In the genomic region with DNA sequence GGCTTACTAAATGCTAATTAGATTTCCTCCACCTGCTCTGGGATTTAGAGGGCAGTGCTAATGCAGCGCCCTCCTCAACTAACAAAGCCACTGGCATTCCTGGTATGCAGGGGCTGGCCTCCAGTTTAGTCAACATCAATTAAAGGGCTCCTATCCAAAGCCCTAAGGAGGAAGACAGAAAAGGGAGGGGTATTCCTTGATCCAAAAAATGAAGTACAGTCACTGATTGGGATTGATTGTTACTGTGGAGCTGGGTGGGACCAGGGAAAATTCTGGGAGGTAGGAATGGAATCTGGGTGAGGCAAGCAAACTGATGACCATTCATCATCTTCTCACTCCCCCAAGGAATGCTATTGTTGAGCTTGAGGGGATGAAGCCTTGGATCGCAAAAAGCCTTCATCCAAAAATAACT, we compare ENCODE assay signal across 12 cellular contexts. TPM values are rescaled to one million over a fixed set of nuclear protein-coding genes. Genes with fewer than 3 reads are reported as not detected.
A peak's percentile ranks its signal among the peaks of the same experiment; 100 is the strongest.
DNase-seq lines count a peak whose midpoint lies in the region; ATAC-seq and TF ChIP-seq lines count a peak whose summit lies in the region.
"Had no signal": no experiment of that assay in that cellular context is flagged by ENCODE, and none has a peak within 500 bp of the region (broad histone marks: within the 10 kb centered on the region; RNA-seq: fewer than 3 reads in every experiment).

No MANE protein-coding gene starts in this region.

- peaks cover 41% of the 10 kb centered on the region for H3K4me1 Mint-ChIP-seq in nephron
- H3K4me1 Mint-ChIP-seq in osteocyte (ENCODE audit: unreplicated experiment) = peaks cover 11% of the 10 kb centered on the region

- peak overlapping the region; percentile 65 for H3K27ac ChIP-seq in ectodermal cell (ENCODE audit: insufficient read depth, low read depth, low read length, poor library complexity, severe bottlenecking)
- H3K27ac ChIP-seq: tibial artery had no signal

- H3K27me3 Mint-ChIP-seq in nephron (ENCODE audit: low read depth) = no peaks in the 10 kb centered on the region
- no peaks in the 10 kb centered on the region for H3K27me3 Mint-ChIP-seq in osteocyte (ENCODE audit: unreplicated experiment)

- no peaks in the 10 kb centered on the region for H3K36me3 ChIP-seq in ectodermal cell (ENCODE audit: control insufficient read depth, insufficient read depth, low read length)
- H3K36me3 ChIP-seq: tibial artery had no signal

- 21 to 34% methylated on average over 2 of the region's 2 CpGs for WGBS in ectodermal cell, 2 experiments

- H3K9me3 Mint-ChIP-seq in nephron (no peaks in the 10 kb centered on the region), osteocyte (ENCODE audit: unreplicated experiment) (no peaks in the 10 kb centered on the region)

- ATAC-seq in GM19467 (IDR thresholded peaks at IDR 0.05; ENCODE audit: unreplicated experiment) = no peak

- no peak overlapping the region for H3K4me3 ChIP-seq in ectodermal cell (ENCODE audit: insufficient read depth, low read depth, low read length)
- H3K4me3 ChIP-seq: tibial artery had no signal

- peak overlapping the region in 1 of 3 experiments; percentile 26 for H3K4me3 Mint-ChIP-seq in nephron
- H3K4me3 Mint-ChIP-seq in osteocyte (ENCODE audit: unreplicated experiment) = no peak overlapping the region

- no peaks in the 10 kb centered on the region for H3K27me3 ChIP-seq in ectodermal cell (ENCODE audit: control insufficient read depth, insufficient read depth, low read length, poor library complexity, severe bottlenecking)
- H3K27me3 ChIP-seq: tibial artery had no signal

- H3K27ac Mint-ChIP-seq in nephron = peak overlapping the region; percentile 24 to 85 (median 72)
- H3K27ac Mint-ChIP-seq in osteocyte (ENCODE audit: unreplicated experiment) = no peak overlapping the region

- H3K36me3 Mint-ChIP-seq in nephron (ENCODE audit: low read depth) = no peaks in the 10 kb centered on the region
- peaks cover 2% of the 10 kb centered on the region for H3K36me3 Mint-ChIP-seq in osteocyte (ENCODE audit: unreplicated experiment)

- no peaks in the 10 kb centered on the region for H3K9me3 ChIP-seq in ectodermal cell (ENCODE audit: control insufficient read depth, low read length)
- H3K9me3 ChIP-seq: tibial artery had no signal

- TF ChIP-seq CTCF in nephron (IDR thresholded peaks at IDR 0.05; ENCODE audit: unreplicated experiment in 3 of 3) = no peak
- TF ChIP-seq CTCF in osteocyte (IDR thresholded peaks at IDR 0.05) = no peak

- DNase-seq in ELF-1 (ENCODE audit: low read depth, low spot score) (peak; percentile 96), NCI-H146 treated with DMSO at 0.1 percent for 48 hours (lab: John Stamatoyannopoulos, UW; ENCODE audit: unreplicated experiment) (peak; percentile 53), osteocyte (ENCODE audit: extremely low spot score, unreplicated experiment) (no peak), NCI-H187 treated with DMSO at 0.1 percent for 48 hours (lab: John Stamatoyannopoulos, UW) (no peak)
- DNase-seq in stimulated activated CD4-positive, alpha-beta T cell treated with anti-CD3 and anti-CD28 coated beads, Interleukin-4, amount 100 ng/mL, for 1 hour = no peak
- DNase-seq: activated naive CD4-positive, alpha-beta T cell treated with anti-CD3 and anti-CD28 coated beads, Interleukin-2, amount 50 U/mL, for 16 hours; DMS153; stimulated activated CD4-positive, alpha-beta T cell treated with anti-CD3 and anti-CD28 coated beads, Interleukin-1b, Interleukin-23, amount 100 ng/mL, for 48 hours; tibial artery had no signal

- H3K4me1 ChIP-seq in ectodermal cell (ENCODE audit: control insufficient read depth, insufficient read depth, low read length) = peaks cover 18% of the 10 kb centered on the region

RNA-seq across cellular contexts. Expression of gene GAB2, which starts 52.2 kb away (rescaled TPM):
- 26.3 TPM for polyA plus RNA-seq in ectodermal cell (2013, experiment 1 of 4)
- polyA plus RNA-seq in ectodermal cell (2013, experiment 2 of 4) = 34.0 TPM
- 19.1 TPM for polyA plus RNA-seq in ectodermal cell (2013, experiment 3 of 4)
- 22.0 TPM for polyA plus RNA-seq in ectodermal cell (2013, experiment 4 of 4)
- total RNA-seq in osteocyte = 11.4 TPM in 2 replicates

Comparison
In these comparisons a context has a peak if more than half of its experiments do, and no peak if none do; other contexts are left out.
1. DNase-seq: peak in ELF-1 (single experiment) and NCI-H146 treated with DMSO at 0.1 percent for 48 hours (single experiment); none in osteocyte (single experiment), stimulated activated CD4-positive, alpha-beta T cell treated with anti-CD3 and anti-CD28 coated beads, Interleukin-4, amount 100 ng/mL, for 1 hour (single experiment) and NCI-H187 treated with DMSO at 0.1 percent for 48 hours (single experiment).